Comparison of ENCODE assay signal across 1 cellular context in genomic region chr20:45342863-45343444, GRCh38.
TF ChIP-seq lines count a peak whose summit lies in the region.

No MANE protein-coding gene starts in this region.

TF ChIP-seq in HepG2, 621 proteins besides CTCF, POLR2A, EP300 and RAD21 (continues in another document):
- TF ChIP-seq GLI4 (CRISPR knock-in tag; IDR thresholded peaks at IDR 0.05; ENCODE audit: borderline replicate concordance) (0 out of 2 replicates have a peak, but pooled peaks have one; percentile 13), ZFP82 (CRISPR knock-in tag; IDR thresholded peaks at IDR 0.05; ENCODE audit: borderline replicate concordance) (0 out of 2 replicates have a peak, but pooled peaks have one; percentile 17), CCDC6 (CRISPR knock-in tag; IDR thresholded peaks at IDR 0.05) (0 out of 2 replicates have a peak, but pooled peaks have one; percentile 6), SOX6 (IDR thresholded peaks at IDR 0.05) (no peak), SOX6 (CRISPR knock-in tag; IDR thresholded peaks at IDR 0.05) (0 out of 2 replicates have a peak, but pooled peaks have one; percentile 0), ZNF740 (CRISPR knock-in tag; IDR thresholded peaks at IDR 0.05) (0 out of 2 replicates have a peak, but pooled peaks have one; percentile 22), HHEX (CRISPR knock-in tag; IDR thresholded peaks at IDR 0.05) (no peak), ZNF563 (CRISPR knock-in tag; IDR thresholded peaks at IDR 0.05) (0 out of 2 replicates have a peak, but pooled peaks have one; percentile 10), BRD4 (CRISPR knock-in tag; IDR thresholded peaks at IDR 0.05) (peak; percentile 32; the same call in 1 of the 2 replicates), ZNF513 (CRISPR knock-in tag; conservative IDR thresholded peaks at IDR 0.05) (0 out of 2 replicates have a peak, but pooled peaks have one; percentile 47), DMAP1 (CRISPR knock-in tag; IDR thresholded peaks at IDR 0.05) (0 out of 2 replicates have a peak, but pooled peaks have one; percentile 14), KMT2A (CRISPR knock-in tag; IDR thresholded peaks at IDR 0.05) (0 out of 2 replicates have a peak, but pooled peaks have one; percentile 2), ZNF281 (CRISPR knock-in tag; IDR thresholded peaks at IDR 0.05; ENCODE audit: borderline replicate concordance) (no peak), NFKB2 (CRISPR knock-in tag; IDR thresholded peaks at IDR 0.05; ENCODE audit: borderline replicate concordance) (peak; percentile 40; the same call in 1 of the 2 replicates), MAF1 (CRISPR knock-in tag; IDR thresholded peaks at IDR 0.05; ENCODE audit: borderline replicate concordance) (0 out of 2 replicates have a peak, but pooled peaks have one; percentile 56), FOXK1 (CRISPR knock-in tag; IDR thresholded peaks at IDR 0.05; ENCODE audit: borderline replicate concordance, low read depth) (0 out of 2 replicates have a peak, but pooled peaks have one; percentile 22), HDAC2 (CRISPR knock-in tag; IDR thresholded peaks at IDR 0.05) (no peak), HOXA3 (CRISPR knock-in tag; IDR thresholded peaks at IDR 0.05) (peak; percentile 34; the same call in 1 of the 2 replicates), MAFG (CRISPR knock-in tag; IDR thresholded peaks at IDR 0.05) (no peak), ZNF3 (CRISPR knock-in tag; IDR thresholded peaks at IDR 0.05) (no peak), ZBTB10 (CRISPR knock-in tag; IDR thresholded peaks at IDR 0.05; ENCODE audit: borderline replicate concordance) (peak; percentile 54; the same call in 1 of the 2 replicates), SNAI1 (CRISPR knock-in tag; IDR thresholded peaks at IDR 0.05; ENCODE audit: borderline replicate concordance) (0 out of 2 replicates have a peak, but pooled peaks have one; percentile 15), ZNF124 (CRISPR knock-in tag; IDR thresholded peaks at IDR 0.05) (0 out of 2 replicates have a peak, but pooled peaks have one; percentile 15), CREB1 (IDR thresholded peaks at IDR 0.05) (peak; percentile 81), CREB1 (CRISPR knock-in tag; IDR thresholded peaks at IDR 0.05) (no peak), SKI (IDR thresholded peaks at IDR 0.05; ENCODE audit: partially characterized antibody) (no peak), ZNF878 (CRISPR knock-in tag; IDR thresholded peaks at IDR 0.05) (no peak), CHD2 (IDR thresholded peaks at IDR 0.05; ENCODE audit: low read depth, low read length) (0 out of 2 replicates have a peak, but pooled peaks have one; percentile 11), RARA (CRISPR knock-in tag; IDR thresholded peaks at IDR 0.05) (peak; percentile 40; the same call in 1 of the 2 replicates), RFXANK (CRISPR knock-in tag; IDR thresholded peaks at IDR 0.05) (no peak), SRSF1 (optimal IDR thresholded peaks at IDR 0.05; ENCODE audit: low read depth, low read length) (no peak), ZNF766 (CRISPR knock-in tag; IDR thresholded peaks at IDR 0.05; ENCODE audit: borderline replicate concordance) (peak; percentile 73; the same call in 1 of the 2 replicates), TRIM24 (CRISPR knock-in tag; IDR thresholded peaks at IDR 0.05) (0 out of 2 replicates have a peak, but pooled peaks have one; percentile 54), ZNF83 (CRISPR knock-in tag; IDR thresholded peaks at IDR 0.05; ENCODE audit: borderline replicate concordance) (0 out of 2 replicates have a peak, but pooled peaks have one; percentile 35), ZBTB38 (CRISPR knock-in tag; IDR thresholded peaks at IDR 0.05) (no peak), POGK (CRISPR knock-in tag; conservative IDR thresholded peaks at IDR 0.05) (peak; percentile 18; the same call in 1 of the 2 replicates), SOX13 (IDR thresholded peaks at IDR 0.05) (peak; percentile 24; the same call in 1 of the 2 replicates), SOX13 (CRISPR knock-in tag; conservative IDR thresholded peaks at IDR 0.05 in 1 of 2, IDR thresholded peaks at IDR 0.05 in 1 of 2) (no peak), NR2F6 (IDR thresholded peaks at IDR 0.05) (no peak), NR2F6 (CRISPR knock-in tag; IDR thresholded peaks at IDR 0.05) (peak; percentile 62), ZNF503 (CRISPR knock-in tag; IDR thresholded peaks at IDR 0.05) (0 out of 2 replicates have a peak, but pooled peaks have one; percentile 60), ESRRA (CRISPR knock-in tag; IDR thresholded peaks at IDR 0.05; ENCODE audit: low read depth) (peak; percentile 64; the same call in 1 of the 2 replicates), MEF2D (CRISPR knock-in tag; IDR thresholded peaks at IDR 0.05) (0 out of 2 replicates have a peak, but pooled peaks have one; percentile 9), FOSL2 (CRISPR knock-in tag; IDR thresholded peaks at IDR 0.05) (0 out of 2 replicates have a peak, but pooled peaks have one; percentile 9), POLR2G (IDR thresholded peaks at IDR 0.05; ENCODE audit: low read depth, low read length) (0 out of 2 replicates have a peak, but pooled peaks have one; percentile 55), ZNF430 (CRISPR knock-in tag; IDR thresholded peaks at IDR 0.05) (no peak), ZNF619 (CRISPR knock-in tag; IDR thresholded peaks at IDR 0.05) (0 out of 2 replicates have a peak, but pooled peaks have one; percentile 9), SMAD3 (CRISPR knock-in tag; IDR thresholded peaks at IDR 0.05) (0 out of 2 replicates have a peak, but pooled peaks have one; percentile 3), ZBTB42 (CRISPR knock-in tag; IDR thresholded peaks at IDR 0.05) (peak; percentile 25; the same call in 1 of the 2 replicates), ZNF652 (CRISPR knock-in tag; IDR thresholded peaks at IDR 0.05; ENCODE audit: borderline replicate concordance, low read depth) (peak; percentile 73), ZNF782 (CRISPR knock-in tag; IDR thresholded peaks at IDR 0.05; ENCODE audit: borderline replicate concordance) (0 out of 2 replicates have a peak, but pooled peaks have one; percentile 41), HNF4G (IDR thresholded peaks at IDR 0.05; ENCODE audit: borderline replicate concordance, low read depth, low read length) (peak; percentile 7; the same call in 1 of the 2 replicates), HNF4G (CRISPR knock-in tag; IDR thresholded peaks at IDR 0.05; ENCODE audit: borderline replicate concordance, low read depth) (no peak), SALL2 (CRISPR knock-in tag; IDR thresholded peaks at IDR 0.05) (0 out of 2 replicates have a peak, but pooled peaks have one; percentile 68), MAZ (IDR thresholded peaks at IDR 0.05; ENCODE audit: borderline replicate concordance, low read depth, low read length) (no peak), MAZ (CRISPR knock-in tag; IDR thresholded peaks at IDR 0.05; ENCODE audit: low read depth) (no peak), HOMEZ (CRISPR knock-in tag; IDR thresholded peaks at IDR 0.05; ENCODE audit: low read depth) (no peak), ZFP90 (CRISPR knock-in tag; IDR thresholded peaks at IDR 0.05; ENCODE audit: borderline replicate concordance) (0 out of 2 replicates have a peak, but pooled peaks have one; percentile 69), CREM (IDR thresholded peaks at IDR 0.05) (peak; percentile 5; the same call in 1 of the 2 replicates), CREM (CRISPR knock-in tag; IDR thresholded peaks at IDR 0.05) (no peak), RFXAP (CRISPR knock-in tag; IDR thresholded peaks at IDR 0.05; ENCODE audit: borderline replicate concordance) (0 out of 2 replicates have a peak, but pooled peaks have one; percentile 72), ZNF773 (CRISPR knock-in tag; IDR thresholded peaks at IDR 0.05; ENCODE audit: borderline replicate concordance) (peak; percentile 69; the same call in 1 of the 2 replicates)
